Comparison of ENCODE assay signal across 1 cellular context in genomic region chr12:129911437-129912049, GRCh38.
TF ChIP-seq lines count a peak whose summit lies in the region.

No MANE protein-coding gene starts in this region.

TF ChIP-seq in SK-N-SH treated with all-trans-retinoic acid at 6 μM for 48 hours, 23 proteins besides CTCF, POLR2A, EP300 and RAD21 (continued from another document):
- no peak for TF ChIP-seq PATZ1 (CRISPR knock-in tag; IDR thresholded peaks at IDR 0.05; ENCODE audit: borderline replicate concordance)
- no peak for TF ChIP-seq BACH2 (CRISPR knock-in tag; IDR thresholded peaks at IDR 0.05; ENCODE audit: borderline replicate concordance)
- no peak for TF ChIP-seq TOX (CRISPR knock-in tag; IDR thresholded peaks at IDR 0.05; ENCODE audit: borderline replicate concordance)
- no peak for TF ChIP-seq ZC3H10 (CRISPR knock-in tag; IDR thresholded peaks at IDR 0.05)
- TF ChIP-seq OSR1 (CRISPR knock-in tag; IDR thresholded peaks at IDR 0.05) = no peak
